Comparison of ENCODE assay signal across 1 cellular context in the genomic region with DNA sequence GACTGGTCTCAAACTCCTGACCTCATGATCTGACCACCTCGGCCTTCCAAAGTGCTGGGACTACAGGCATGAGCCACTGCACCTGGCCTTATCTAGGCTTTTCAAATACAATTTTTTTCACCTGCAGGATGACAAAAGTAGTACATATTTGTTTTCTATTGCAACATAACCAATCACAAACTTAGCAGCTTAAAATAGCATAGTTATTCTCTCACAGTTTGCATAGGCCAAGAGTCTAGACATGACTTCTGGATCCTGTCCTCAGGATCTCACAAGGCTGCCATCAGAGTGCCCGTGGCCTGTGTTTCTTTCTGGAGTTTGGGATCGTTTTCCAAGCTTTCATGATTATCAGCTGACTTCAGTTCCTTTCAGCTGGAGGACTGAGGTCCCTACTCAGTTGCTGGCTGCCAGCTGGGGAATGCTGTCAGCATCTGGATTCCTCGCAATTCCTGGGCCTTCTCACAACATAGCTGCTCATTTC.
TF ChIP-seq lines count a peak whose summit lies in the region.

No MANE protein-coding gene starts in this region.

TF ChIP-seq in HepG2, 621 proteins besides CTCF, POLR2A, EP300 and RAD21 (continued from another document):
- TF ChIP-seq, protein P1, sequence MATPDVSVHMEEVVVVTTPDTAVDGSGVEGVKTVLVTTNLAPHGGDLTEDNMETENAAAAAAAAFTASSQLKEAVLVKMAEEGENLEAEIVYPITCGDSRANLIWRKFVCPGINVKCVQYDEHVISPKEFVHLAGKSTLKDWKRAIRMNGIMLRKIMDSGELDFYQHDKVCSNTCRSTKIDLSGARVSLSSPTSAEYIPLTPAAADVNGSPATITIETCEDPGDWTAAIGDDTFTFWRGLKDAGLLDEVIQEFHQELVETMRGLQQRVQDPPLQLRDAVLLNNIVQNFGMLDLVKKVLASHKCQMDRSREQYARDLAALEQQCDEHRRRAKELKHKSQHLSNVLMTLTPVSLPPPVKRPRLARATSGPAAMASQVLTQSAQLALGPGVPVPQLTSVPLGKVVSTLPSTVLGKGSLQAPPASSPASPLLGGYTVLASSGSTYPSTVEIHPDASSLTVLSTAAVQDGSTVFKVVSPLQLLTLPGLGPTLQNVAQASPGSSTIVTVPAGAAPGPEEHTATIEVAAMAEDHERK (CRISPR knock-in tag; IDR thresholded peaks at IDR 0.05; ENCODE audit: low read depth) = no peak
- TF ChIP-seq BHLHE40 (IDR thresholded peaks at IDR 0.05; ENCODE audit: low read length) (no peak), RORA (CRISPR knock-in tag; IDR thresholded peaks at IDR 0.05) (no peak), CBX2 (IDR thresholded peaks at IDR 0.05; ENCODE audit: low read depth, low read length) (no peak), CBX2 (CRISPR knock-in tag; IDR thresholded peaks at IDR 0.05; ENCODE audit: low read depth) (no peak), MTA3 (CRISPR knock-in tag; IDR thresholded peaks at IDR 0.05) (no peak), ZNF460 (CRISPR knock-in tag; IDR thresholded peaks at IDR 0.05; ENCODE audit: borderline replicate concordance) (no peak), GLI4 (CRISPR knock-in tag; IDR thresholded peaks at IDR 0.05; ENCODE audit: borderline replicate concordance) (no peak), KAT8 (CRISPR knock-in tag; IDR thresholded peaks at IDR 0.05) (no peak), SKI (IDR thresholded peaks at IDR 0.05; ENCODE audit: partially characterized antibody) (peak; percentile 58), TMF1 (CRISPR knock-in tag; IDR thresholded peaks at IDR 0.05; ENCODE audit: low read depth) (no peak), AKAP8 (CRISPR knock-in tag; IDR thresholded peaks at IDR 0.05) (no peak), BCL6 (CRISPR knock-in tag; IDR thresholded peaks at IDR 0.05) (peak; percentile 48; the same call in 1 of the 2 replicates)
